ENCODE assay signal across 1 cellular context in the genomic region with DNA sequence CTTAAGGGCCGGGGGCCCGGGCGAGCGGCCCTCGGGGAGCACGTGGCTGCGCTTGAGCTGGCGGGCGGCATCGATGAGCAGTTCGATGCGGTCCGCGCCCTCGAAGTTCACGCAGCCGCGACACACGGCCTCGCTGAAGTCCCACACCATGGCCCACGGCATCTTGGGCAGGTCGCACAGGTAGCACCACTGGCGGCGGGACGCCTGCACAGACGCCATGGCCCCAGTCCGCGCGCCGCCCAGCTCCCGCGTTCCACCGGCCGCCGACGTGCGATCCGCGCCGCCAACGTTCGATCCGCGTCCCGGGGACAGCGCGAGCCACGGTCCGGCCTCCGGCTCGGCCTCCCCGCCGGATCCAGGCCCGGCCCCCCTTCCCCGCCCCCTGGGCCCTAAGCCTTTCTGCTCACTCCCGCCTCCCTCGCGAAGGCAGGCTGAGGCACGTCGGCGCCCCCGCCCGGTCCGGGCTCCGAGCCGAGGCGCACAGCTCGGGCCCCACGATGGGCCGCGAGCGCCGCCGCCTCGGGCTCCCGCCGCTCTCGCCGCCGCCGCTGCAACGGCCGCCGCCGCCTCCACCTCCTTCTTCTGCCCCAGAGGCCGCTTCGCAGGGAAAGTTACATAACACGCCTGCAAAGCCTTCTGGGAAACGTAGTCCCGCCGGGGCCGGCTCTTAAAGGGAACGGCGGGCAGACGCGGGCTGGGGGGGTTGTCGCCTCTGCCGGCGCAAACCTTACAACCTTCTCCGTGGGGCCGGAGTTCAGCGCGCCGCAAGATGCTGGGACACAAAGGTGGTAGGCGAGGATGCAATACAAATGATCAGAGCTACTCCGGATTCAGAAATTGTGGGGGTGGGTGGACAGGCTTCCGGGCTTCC.
TF ChIP-seq lines count a peak whose summit lies in the region.

A gene with protein sequence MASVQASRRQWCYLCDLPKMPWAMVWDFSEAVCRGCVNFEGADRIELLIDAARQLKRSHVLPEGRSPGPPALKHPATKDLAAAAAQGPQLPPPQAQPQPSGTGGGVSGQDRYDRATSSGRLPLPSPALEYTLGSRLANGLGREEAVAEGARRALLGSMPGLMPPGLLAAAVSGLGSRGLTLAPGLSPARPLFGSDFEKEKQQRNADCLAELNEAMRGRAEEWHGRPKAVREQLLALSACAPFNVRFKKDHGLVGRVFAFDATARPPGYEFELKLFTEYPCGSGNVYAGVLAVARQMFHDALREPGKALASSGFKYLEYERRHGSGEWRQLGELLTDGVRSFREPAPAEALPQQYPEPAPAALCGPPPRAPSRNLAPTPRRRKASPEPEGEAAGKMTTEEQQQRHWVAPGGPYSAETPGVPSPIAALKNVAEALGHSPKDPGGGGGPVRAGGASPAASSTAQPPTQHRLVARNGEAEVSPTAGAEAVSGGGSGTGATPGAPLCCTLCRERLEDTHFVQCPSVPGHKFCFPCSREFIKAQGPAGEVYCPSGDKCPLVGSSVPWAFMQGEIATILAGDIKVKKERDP (minus strand): TSS at position 586 of the 871 bp plus-strand sequence. CDS start 367 bp downstream, at position 219.

TF ChIP-seq in HepG2, 621 proteins besides CTCF, POLR2A, EP300 and RAD21 (continued from another document and continues in another):
- TF ChIP-seq, protein P1, sequence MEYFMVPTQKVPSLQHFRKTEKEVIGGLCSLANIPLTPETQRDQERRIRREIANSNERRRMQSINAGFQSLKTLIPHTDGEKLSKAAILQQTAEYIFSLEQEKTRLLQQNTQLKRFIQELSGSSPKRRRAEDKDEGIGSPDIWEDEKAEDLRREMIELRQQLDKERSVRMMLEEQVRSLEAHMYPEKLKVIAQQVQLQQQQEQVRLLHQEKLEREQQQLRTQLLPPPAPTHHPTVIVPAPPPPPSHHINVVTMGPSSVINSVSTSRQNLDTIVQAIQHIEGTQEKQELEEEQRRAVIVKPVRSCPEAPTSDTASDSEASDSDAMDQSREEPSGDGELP (IDR thresholded peaks at IDR 0.05; ENCODE audit: borderline replicate concordance, low read depth): no peak
- TF ChIP-seq ZNF850 (CRISPR knock-in tag; conservative IDR thresholded peaks at IDR 0.05) (no peak), ZFP62 (CRISPR knock-in tag; IDR thresholded peaks at IDR 0.05) (no peak), TAF15 (IDR thresholded peaks at IDR 0.05; ENCODE audit: low read depth, low read length, poor library complexity, severe bottlenecking) (no peak), ZFX (CRISPR knock-in tag; IDR thresholded peaks at IDR 0.05; ENCODE audit: low read depth) (peak; percentile 85), ZNF766 (CRISPR knock-in tag; IDR thresholded peaks at IDR 0.05; ENCODE audit: borderline replicate concordance) (no peak), IKZF1 (IDR thresholded peaks at IDR 0.05) (no peak), ZNF629 (CRISPR knock-in tag; conservative IDR thresholded peaks at IDR 0.05) (no peak), CC2D1A (CRISPR knock-in tag; IDR thresholded peaks at IDR 0.05) (no peak), ZNF614 (CRISPR knock-in tag; IDR thresholded peaks at IDR 0.05; ENCODE audit: borderline replicate concordance) (no peak; the same call in 1 of the 2 replicates), NFYC (CRISPR knock-in tag; IDR thresholded peaks at IDR 0.05) (no peak; the same call in 1 of the 2 replicates), KLF13 (CRISPR knock-in tag; IDR thresholded peaks at IDR 0.05) (no peak), HES4 (CRISPR knock-in tag; IDR thresholded peaks at IDR 0.05; ENCODE audit: borderline replicate concordance) (0 out of 2 replicates have a peak, but pooled peaks have one; percentile 67), ZNF530 (CRISPR knock-in tag; IDR thresholded peaks at IDR 0.05; ENCODE audit: low read depth) (no peak), CHCHD3 (CRISPR knock-in tag; IDR thresholded peaks at IDR 0.05) (0 out of 2 replicates have a peak, but pooled peaks have one; percentile 68), ZNF335 (CRISPR knock-in tag; IDR thresholded peaks at IDR 0.05) (no peak), TCF12 (IDR thresholded peaks at IDR 0.05) (no peak), TCF12 (CRISPR knock-in tag; IDR thresholded peaks at IDR 0.05) (no peak), ZC3H13 (CRISPR knock-in tag; IDR thresholded peaks at IDR 0.05) (no peak), ZNF879 (CRISPR knock-in tag; IDR thresholded peaks at IDR 0.05) (0 out of 2 replicates have a peak, but pooled peaks have one; percentile 69), ZNF761 (CRISPR knock-in tag; conservative IDR thresholded peaks at IDR 0.05) (no peak; the same call in 1 of the 2 replicates)
- TF ChIP-seq, protein P2, sequence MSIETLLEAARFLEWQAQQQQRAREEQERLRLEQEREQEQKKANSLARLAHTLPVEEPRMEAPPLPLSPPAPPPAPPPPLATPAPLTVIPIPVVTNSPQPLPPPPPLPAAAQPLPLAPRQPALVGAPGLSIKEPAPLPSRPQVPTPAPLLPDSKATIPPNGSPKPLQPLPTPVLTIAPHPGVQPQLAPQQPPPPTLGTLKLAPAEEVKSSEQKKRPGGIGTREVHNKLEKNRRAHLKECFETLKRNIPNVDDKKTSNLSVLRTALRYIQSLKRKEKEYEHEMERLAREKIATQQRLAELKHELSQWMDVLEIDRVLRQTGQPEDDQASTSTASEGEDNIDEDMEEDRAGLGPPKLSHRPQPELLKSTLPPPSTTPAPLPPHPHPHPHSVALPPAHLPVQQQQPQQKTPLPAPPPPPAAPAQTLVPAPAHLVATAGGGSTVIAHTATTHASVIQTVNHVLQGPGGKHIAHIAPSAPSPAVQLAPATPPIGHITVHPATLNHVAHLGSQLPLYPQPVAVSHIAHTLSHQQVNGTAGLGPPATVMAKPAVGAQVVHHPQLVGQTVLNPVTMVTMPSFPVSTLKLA (IDR thresholded peaks at IDR 0.05): no peak
- TF ChIP-seq, protein P3, sequence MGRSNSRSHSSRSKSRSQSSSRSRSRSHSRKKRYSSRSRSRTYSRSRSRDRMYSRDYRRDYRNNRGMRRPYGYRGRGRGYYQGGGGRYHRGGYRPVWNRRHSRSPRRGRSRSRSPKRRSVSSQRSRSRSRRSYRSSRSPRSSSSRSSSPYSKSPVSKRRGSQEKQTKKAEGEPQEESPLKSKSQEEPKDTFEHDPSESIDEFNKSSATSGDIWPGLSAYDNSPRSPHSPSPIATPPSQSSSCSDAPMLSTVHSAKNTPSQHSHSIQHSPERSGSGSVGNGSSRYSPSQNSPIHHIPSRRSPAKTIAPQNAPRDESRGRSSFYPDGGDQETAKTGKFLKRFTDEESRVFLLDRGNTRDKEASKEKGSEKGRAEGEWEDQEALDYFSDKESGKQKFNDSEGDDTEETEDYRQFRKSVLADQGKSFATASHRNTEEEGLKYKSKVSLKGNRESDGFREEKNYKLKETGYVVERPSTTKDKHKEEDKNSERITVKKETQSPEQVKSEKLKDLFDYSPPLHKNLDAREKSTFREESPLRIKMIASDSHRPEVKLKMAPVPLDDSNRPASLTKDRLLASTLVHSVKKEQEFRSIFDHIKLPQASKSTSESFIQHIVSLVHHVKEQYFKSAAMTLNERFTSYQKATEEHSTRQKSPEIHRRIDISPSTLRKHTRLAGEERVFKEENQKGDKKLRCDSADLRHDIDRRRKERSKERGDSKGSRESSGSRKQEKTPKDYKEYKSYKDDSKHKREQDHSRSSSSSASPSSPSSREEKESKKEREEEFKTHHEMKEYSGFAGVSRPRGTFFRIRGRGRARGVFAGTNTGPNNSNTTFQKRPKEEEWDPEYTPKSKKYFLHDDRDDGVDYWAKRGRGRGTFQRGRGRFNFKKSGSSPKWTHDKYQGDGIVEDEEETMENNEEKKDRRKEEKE (IDR thresholded peaks at IDR 0.05): no peak
- TF ChIP-seq, protein P4, sequence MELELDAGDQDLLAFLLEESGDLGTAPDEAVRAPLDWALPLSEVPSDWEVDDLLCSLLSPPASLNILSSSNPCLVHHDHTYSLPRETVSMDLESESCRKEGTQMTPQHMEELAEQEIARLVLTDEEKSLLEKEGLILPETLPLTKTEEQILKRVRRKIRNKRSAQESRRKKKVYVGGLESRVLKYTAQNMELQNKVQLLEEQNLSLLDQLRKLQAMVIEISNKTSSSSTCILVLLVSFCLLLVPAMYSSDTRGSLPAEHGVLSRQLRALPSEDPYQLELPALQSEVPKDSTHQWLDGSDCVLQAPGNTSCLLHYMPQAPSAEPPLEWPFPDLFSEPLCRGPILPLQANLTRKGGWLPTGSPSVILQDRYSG (CRISPR knock-in tag; IDR thresholded peaks at IDR 0.05): no peak
- TF ChIP-seq, protein P5, sequence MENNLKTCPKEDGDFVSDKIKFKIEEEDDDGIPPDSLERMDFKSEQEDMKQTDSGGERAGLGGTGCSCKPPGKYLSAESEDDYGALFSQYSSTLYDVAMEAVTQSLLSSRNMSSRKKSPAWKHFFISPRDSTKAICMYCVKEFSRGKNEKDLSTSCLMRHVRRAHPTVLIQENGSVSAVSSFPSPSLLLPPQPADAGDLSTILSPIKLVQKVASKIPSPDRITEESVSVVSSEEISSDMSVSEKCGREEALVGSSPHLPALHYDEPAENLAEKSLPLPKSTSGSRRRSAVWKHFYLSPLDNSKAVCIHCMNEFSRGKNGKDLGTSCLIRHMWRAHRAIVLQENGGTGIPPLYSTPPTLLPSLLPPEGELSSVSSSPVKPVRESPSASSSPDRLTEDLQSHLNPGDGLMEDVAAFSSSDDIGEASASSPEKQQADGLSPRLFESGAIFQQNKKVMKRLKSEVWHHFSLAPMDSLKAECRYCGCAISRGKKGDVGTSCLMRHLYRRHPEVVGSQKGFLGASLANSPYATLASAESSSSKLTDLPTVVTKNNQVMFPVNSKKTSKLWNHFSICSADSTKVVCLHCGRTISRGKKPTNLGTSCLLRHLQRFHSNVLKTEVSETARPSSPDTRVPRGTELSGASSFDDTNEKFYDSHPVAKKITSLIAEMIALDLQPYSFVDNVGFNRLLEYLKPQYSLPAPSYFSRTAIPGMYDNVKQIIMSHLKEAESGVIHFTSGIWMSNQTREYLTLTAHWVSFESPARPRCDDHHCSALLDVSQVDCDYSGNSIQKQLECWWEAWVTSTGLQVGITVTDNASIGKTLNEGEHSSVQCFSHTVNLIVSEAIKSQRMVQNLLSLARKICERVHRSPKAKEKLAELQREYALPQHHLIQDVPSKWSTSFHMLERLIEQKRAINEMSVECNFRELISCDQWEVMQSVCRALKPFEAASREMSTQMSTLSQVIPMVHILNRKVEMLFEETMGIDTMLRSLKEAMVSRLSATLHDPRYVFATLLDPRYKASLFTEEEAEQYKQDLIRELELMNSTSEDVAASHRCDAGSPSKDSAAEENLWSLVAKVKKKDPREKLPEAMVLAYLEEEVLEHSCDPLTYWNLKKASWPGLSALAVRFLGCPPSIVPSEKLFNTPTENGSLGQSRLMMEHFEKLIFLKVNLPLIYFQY (CRISPR knock-in tag; IDR thresholded peaks at IDR 0.05; ENCODE audit: borderline replicate concordance): no peak
- TF ChIP-seq, protein P6, sequence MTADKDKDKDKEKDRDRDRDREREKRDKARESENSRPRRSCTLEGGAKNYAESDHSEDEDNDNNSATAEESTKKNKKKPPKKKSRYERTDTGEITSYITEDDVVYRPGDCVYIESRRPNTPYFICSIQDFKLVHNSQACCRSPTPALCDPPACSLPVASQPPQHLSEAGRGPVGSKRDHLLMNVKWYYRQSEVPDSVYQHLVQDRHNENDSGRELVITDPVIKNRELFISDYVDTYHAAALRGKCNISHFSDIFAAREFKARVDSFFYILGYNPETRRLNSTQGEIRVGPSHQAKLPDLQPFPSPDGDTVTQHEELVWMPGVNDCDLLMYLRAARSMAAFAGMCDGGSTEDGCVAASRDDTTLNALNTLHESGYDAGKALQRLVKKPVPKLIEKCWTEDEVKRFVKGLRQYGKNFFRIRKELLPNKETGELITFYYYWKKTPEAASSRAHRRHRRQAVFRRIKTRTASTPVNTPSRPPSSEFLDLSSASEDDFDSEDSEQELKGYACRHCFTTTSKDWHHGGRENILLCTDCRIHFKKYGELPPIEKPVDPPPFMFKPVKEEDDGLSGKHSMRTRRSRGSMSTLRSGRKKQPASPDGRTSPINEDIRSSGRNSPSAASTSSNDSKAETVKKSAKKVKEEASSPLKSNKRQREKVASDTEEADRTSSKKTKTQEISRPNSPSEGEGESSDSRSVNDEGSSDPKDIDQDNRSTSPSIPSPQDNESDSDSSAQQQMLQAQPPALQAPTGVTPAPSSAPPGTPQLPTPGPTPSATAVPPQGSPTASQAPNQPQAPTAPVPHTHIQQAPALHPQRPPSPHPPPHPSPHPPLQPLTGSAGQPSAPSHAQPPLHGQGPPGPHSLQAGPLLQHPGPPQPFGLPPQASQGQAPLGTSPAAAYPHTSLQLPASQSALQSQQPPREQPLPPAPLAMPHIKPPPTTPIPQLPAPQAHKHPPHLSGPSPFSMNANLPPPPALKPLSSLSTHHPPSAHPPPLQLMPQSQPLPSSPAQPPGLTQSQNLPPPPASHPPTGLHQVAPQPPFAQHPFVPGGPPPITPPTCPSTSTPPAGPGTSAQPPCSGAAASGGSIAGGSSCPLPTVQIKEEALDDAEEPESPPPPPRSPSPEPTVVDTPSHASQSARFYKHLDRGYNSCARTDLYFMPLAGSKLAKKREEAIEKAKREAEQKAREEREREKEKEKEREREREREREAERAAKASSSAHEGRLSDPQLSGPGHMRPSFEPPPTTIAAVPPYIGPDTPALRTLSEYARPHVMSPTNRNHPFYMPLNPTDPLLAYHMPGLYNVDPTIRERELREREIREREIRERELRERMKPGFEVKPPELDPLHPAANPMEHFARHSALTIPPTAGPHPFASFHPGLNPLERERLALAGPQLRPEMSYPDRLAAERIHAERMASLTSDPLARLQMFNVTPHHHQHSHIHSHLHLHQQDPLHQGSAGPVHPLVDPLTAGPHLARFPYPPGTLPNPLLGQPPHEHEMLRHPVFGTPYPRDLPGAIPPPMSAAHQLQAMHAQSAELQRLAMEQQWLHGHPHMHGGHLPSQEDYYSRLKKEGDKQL (CRISPR knock-in tag; IDR thresholded peaks at IDR 0.05; ENCODE audit: low read depth): no peak
- TF ChIP-seq, protein P7, sequence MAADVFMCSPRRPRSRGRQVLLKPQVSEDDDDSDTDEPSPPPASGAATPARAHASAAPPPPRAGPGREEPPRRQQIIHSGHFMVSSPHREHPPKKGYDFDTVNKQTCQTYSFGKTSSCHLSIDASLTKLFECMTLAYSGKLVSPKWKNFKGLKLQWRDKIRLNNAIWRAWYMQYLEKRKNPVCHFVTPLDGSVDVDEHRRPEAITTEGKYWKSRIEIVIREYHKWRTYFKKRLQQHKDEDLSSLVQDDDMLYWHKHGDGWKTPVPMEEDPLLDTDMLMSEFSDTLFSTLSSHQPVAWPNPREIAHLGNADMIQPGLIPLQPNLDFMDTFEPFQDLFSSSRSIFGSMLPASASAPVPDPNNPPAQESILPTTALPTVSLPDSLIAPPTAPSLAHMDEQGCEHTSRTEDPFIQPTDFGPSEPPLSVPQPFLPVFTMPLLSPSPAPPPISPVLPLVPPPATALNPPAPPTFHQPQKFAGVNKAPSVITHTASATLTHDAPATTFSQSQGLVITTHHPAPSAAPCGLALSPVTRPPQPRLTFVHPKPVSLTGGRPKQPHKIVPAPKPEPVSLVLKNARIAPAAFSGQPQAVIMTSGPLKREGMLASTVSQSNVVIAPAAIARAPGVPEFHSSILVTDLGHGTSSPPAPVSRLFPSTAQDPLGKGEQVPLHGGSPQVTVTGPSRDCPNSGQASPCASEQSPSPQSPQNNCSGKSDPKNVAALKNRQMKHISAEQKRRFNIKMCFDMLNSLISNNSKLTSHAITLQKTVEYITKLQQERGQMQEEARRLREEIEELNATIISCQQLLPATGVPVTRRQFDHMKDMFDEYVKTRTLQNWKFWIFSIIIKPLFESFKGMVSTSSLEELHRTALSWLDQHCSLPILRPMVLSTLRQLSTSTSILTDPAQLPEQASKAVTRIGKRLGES (CRISPR knock-in tag; IDR thresholded peaks at IDR 0.05; ENCODE audit: borderline replicate concordance): no peak
- TF ChIP-seq, protein P8, sequence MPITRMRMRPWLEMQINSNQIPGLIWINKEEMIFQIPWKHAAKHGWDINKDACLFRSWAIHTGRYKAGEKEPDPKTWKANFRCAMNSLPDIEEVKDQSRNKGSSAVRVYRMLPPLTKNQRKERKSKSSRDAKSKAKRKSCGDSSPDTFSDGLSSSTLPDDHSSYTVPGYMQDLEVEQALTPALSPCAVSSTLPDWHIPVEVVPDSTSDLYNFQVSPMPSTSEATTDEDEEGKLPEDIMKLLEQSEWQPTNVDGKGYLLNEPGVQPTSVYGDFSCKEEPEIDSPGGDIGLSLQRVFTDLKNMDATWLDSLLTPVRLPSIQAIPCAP (CRISPR knock-in tag; IDR thresholded peaks at IDR 0.05; ENCODE audit: low read depth): no peak
